ENCODE assay signal across 1 cellular context in the genomic region with DNA sequence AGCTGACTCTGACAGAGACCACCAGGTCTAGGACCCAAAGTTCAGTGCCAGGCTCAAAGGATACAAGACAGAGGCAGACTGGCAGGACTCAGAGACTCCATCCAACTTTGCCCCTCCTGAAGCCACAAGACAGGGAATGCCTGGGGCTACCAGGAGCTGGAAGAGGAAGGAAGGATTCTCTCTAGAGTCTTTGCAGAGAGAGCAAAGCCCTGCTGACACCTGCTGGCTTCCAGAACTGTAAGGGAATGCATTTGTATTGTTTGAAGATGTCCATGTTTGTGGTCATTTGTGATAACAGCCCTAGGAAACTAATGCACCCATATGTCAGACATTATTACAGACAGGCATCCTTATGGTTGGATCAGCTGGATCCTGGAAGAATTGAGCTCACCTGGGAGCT.
TF ChIP-seq lines count a peak whose summit lies in the region.

No MANE protein-coding gene starts in this region.

TF ChIP-seq in WTC11, 78 proteins besides CTCF, POLR2A, EP300 and RAD21 (continued from another document):
- TF ChIP-seq, protein P1, sequence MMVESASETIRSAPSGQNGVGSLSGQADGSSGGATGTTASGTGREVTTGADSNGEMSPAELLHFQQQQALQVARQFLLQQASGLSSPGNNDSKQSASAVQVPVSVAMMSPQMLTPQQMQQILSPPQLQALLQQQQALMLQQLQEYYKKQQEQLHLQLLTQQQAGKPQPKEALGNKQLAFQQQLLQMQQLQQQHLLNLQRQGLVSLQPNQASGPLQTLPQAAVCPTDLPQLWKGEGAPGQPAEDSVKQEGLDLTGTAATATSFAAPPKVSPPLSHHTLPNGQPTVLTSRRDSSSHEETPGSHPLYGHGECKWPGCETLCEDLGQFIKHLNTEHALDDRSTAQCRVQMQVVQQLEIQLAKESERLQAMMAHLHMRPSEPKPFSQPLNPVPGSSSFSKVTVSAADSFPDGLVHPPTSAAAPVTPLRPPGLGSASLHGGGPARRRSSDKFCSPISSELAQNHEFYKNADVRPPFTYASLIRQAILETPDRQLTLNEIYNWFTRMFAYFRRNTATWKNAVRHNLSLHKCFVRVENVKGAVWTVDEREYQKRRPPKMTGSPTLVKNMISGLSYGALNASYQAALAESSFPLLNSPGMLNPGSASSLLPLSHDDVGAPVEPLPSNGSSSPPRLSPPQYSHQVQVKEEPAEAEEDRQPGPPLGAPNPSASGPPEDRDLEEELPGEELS (CRISPR knock-in tag; IDR thresholded peaks at IDR 0.05), result no peak
- no peak for TF ChIP-seq ZNF219 (CRISPR knock-in tag; IDR thresholded peaks at IDR 0.05; ENCODE audit: borderline replicate concordance)
